Comparison of ENCODE assay signal across 18 cellular contexts in genomic region chr6:56897789-56898509, GRCh38. TPM values are rescaled to one million over a fixed set of nuclear protein-coding genes. Genes with fewer than 3 reads are reported as not detected.
"Had no signal": no experiment of that assay in that cellular context is flagged by ENCODE, and none has a peak within 500 bp of the region (broad histone marks: within the 10 kb centered on the region; RNA-seq: fewer than 3 reads in every experiment).

No MANE protein-coding gene starts in this region.

- H3K4me1 Mint-ChIP-seq: natural killer cell had no signal

- ATAC-seq: heart left ventricle, lower lobe of right lung, natural killer cell, right cardiac atrium had no signal

- H3K27ac ChIP-seq: dorsolateral prefrontal cortex, heart left ventricle, left ventricle myocardium inferior, lower lobe of right lung, ovary, stomach, thoracic aorta had no signal

- H3K4me1 ChIP-seq: left ventricle myocardium inferior had no signal

- H3K36me3 ChIP-seq: heart left ventricle, left ventricle myocardium inferior, lower lobe of right lung, ovary, stomach, thoracic aorta had no signal

- DNase-seq: cortex of kidney; dorsolateral prefrontal cortex; effector CD8-positive, alpha-beta T cell; heart left ventricle; hypothalamus; kidney glomerular epithelial cell; left ventricle myocardium inferior; lower lobe of right lung; natural killer cell; ovary; right cardiac atrium; small intestine; stimulated activated CD4-positive, alpha-beta T cell treated with anti-CD3 and anti-CD28 coated beads, Interleukin-12 subunit alpha, Interleukin-12 subunit beta, amount 100 ng/mL, for 4 hours; stimulated activated naive CD4-positive, alpha-beta T cell; stomach; substantia nigra had no signal

- H3K9me3 Mint-ChIP-seq: natural killer cell had no signal

- H3K36me3 Mint-ChIP-seq: natural killer cell had no signal

- H3K27me3 ChIP-seq: dorsolateral prefrontal cortex, heart left ventricle, ovary, stomach had no signal

- H3K9me3 ChIP-seq: heart left ventricle, left ventricle myocardium inferior, lower lobe of right lung, ovary, stomach, thoracic aorta had no signal

- H3K4me3 Mint-ChIP-seq: natural killer cell, neural crest cell had no signal

- H3K4me3 ChIP-seq: dorsolateral prefrontal cortex, heart left ventricle, left ventricle myocardium inferior, lower lobe of right lung, ovary, stomach, thoracic aorta had no signal

- H3K27ac Mint-ChIP-seq: natural killer cell had no signal

RNA-seq across cellular contexts. Expression of gene BEND6, which starts 57.0 kb away (rescaled TPM):
- total RNA-seq: natural killer cell had no signal
